ENCODE assay signal across 8 cellular contexts in genomic region chr22:37952629-37953028, GRCh38. TPM values are rescaled to one million over a fixed set of nuclear protein-coding genes. Genes with fewer than 3 reads are reported as not detected.
DNase-seq lines count a peak whose midpoint lies in the region; ATAC-seq and TF ChIP-seq lines count a peak whose summit lies in the region.
"Not testable (repeated sequence)": the region's sequence is repeated elsewhere in the genome, so short reads cannot be mapped to it uniquely, and the experiment has no call there.
"Had no signal": no experiment of that assay in that cellular context is flagged by ENCODE, and none has a peak within 500 bp of the region (broad histone marks: within the 10 kb centered on the region; RNA-seq: fewer than 3 reads in every experiment).

No MANE protein-coding gene starts in this region.

- intact Hi-C loops in PC-3 (cut with micrococcal nuclease) = not testable (repeated sequence)

- peak overlapping the region; percentile 94 for H2AFZ ChIP-seq in PC-3 (ENCODE audit: low read length)

- H3K27ac Mint-ChIP-seq in activated T-helper 17 cell treated with anti-CD3 and anti-CD28 coated beads, Interleukin-2, amount 50 U/mL, for 72 hours = peak overlapping the region; percentile 94

- BruUV-seq in PC-3 (replicated peaks; lab: Mats Ljungman, UMichigan) = not testable (repeated sequence)

- not testable (repeated sequence) for DNase-seq in GM12864 (ENCODE audit: low read depth); PC-3; right atrium auricular region (ENCODE audit: low spot score)

- not testable (repeated sequence) for H3F3A ChIP-seq in PC-3 (ENCODE audit: low read length, unreplicated experiment)

- not testable (repeated sequence) for TF ChIP-seq CTCF in GM12864 (IDR thresholded peaks at IDR 0.05; ENCODE audit: low read depth, low read length, missing control alignments); PC-3 (conservative IDR thresholded peaks at IDR 0.05; ENCODE audit: low read depth, low read length); right atrium auricular region (IDR thresholded peaks at IDR 0.05)

- H3K4me2 ChIP-seq in PC-3 (ENCODE audit: low read length) (peak overlapping the region; percentile 95), skeletal muscle satellite cell (ENCODE audit: low read length) (peak overlapping the region; percentile 99)

- H3K79me2 ChIP-seq in PC-3 (ENCODE audit: low read length) = peaks cover 21% of the 10 kb centered on the region

- peak overlapping the region; percentile 96 for H3K9ac ChIP-seq in PC-3 (ENCODE audit: low read length)
- H3K9ac ChIP-seq in duodenal mucosa (ENCODE audit: low read depth in 1 of 2, low read length in 2 of 2) = peak overlapping the region in 1 of 2 donors; percentile 93
- peak overlapping the region; percentile 96 for H3K9ac ChIP-seq in skeletal muscle satellite cell (ENCODE audit: low read depth, low read length)

- not testable (repeated sequence) for H3K36me3 ChIP-seq in PC-3 (ENCODE audit: low read depth, low read length)
- H3K36me3 ChIP-seq in duodenal mucosa (ENCODE audit: control insufficient read depth in 1 of 2, insufficient read depth in 2 of 2, low read length in 2 of 2) (peaks cover 11 to 12% of the 10 kb centered on the region in 2 donors), right atrium auricular region (peaks cover 13% of the 10 kb centered on the region), muscle layer of duodenum (ENCODE audit: control insufficient read depth in 1 of 2, insufficient read depth in 2 of 2, low read length in 2 of 2) (peaks cover 11 to 13% of the 10 kb centered on the region in 2 donors), skeletal muscle satellite cell (ENCODE audit: insufficient read depth, low read length) (peaks cover 12% of the 10 kb centered on the region)

- H3K27me3 Mint-ChIP-seq in activated T-helper 17 cell treated with anti-CD3 and anti-CD28 coated beads, Interleukin-2, amount 50 U/mL, for 72 hours = not testable (repeated sequence)

- not testable (repeated sequence) for H3K9me2 ChIP-seq in PC-3 (replicated peaks; ENCODE audit: low read length)

- H3K4me3 Mint-ChIP-seq in activated T-helper 17 cell treated with anti-CD3 and anti-CD28 coated beads, Interleukin-2, amount 50 U/mL, for 72 hours = peak overlapping the region; percentile 89

- peaks cover 10% of the 10 kb centered on the region for H3K4me1 Mint-ChIP-seq in activated T-helper 17 cell treated with anti-CD3 and anti-CD28 coated beads, Interleukin-2, amount 50 U/mL, for 72 hours

- H3K9me3 ChIP-seq in PC-3 (ENCODE audit: low read length); duodenal mucosa (ENCODE audit: control insufficient read depth in 1 of 2, low read length in 2 of 2); right atrium auricular region; muscle layer of duodenum (ENCODE audit: control insufficient read depth in 1 of 2, low read length in 2 of 2); skeletal muscle satellite cell (replicated peaks; ENCODE audit: low read length): not testable (repeated sequence)

- POLR2A ChIA-PET in PC-3 (lab: Charles Lee; ENCODE audit: unreplicated experiment) = interaction anchor here (0.7 kb wide), 1 partner anchor 9 kb away, joined by 3 read pairs; no protein-coding TSS in a partner anchor

- ATAC-seq in PC-3 = peak; percentile 8; the same call in 1 of the 2 replicates
- ATAC-seq in activated T-helper 17 cell treated with anti-CD3 and anti-CD28 coated beads, Interleukin-2, amount 50 U/mL, for 72 hours (replicated peaks) = not testable (repeated sequence)

- not testable (repeated sequence) for H4K20me1 ChIP-seq in PC-3 (ENCODE audit: low read length)

- H3K27me3 ChIP-seq in PC-3 (ENCODE audit: low read length); duodenal mucosa (ENCODE audit: control insufficient read depth in 1 of 2, insufficient read depth in 2 of 2, low read length in 2 of 2); right atrium auricular region; muscle layer of duodenum (ENCODE audit: low read depth, low read length); skeletal muscle satellite cell (ENCODE audit: control insufficient read depth, insufficient read depth, low read length): not testable (repeated sequence)

- H3K4me1 ChIP-seq in PC-3 (ENCODE audit: insufficient read depth, low read length) = not testable (repeated sequence)
- H3K4me1 ChIP-seq in duodenal mucosa (ENCODE audit: control insufficient read depth in 1 of 2, insufficient read depth in 2 of 2, low read length in 2 of 2) = peaks cover 18 to 21% of the 10 kb centered on the region in 2 donors
- H3K4me1 ChIP-seq in right atrium auricular region = peaks cover 0 to 21% of the 10 kb centered on the region in 2 donors
- H3K4me1 ChIP-seq in muscle layer of duodenum (ENCODE audit: control insufficient read depth in 1 of 2, insufficient read depth in 2 of 2, low read length in 2 of 2) = peaks cover 5 to 18% of the 10 kb centered on the region in 2 donors
- peaks cover 15% of the 10 kb centered on the region for H3K4me1 ChIP-seq in skeletal muscle satellite cell (ENCODE audit: control insufficient read depth, insufficient read depth, low read length)

- H3K4me3 ChIP-seq in GM12864 (ENCODE audit: low read depth, low read length) = peak overlapping the region; percentile 81
- peak overlapping the region; percentile 96 for H3K4me3 ChIP-seq in PC-3 (ENCODE audit: low read length)
- peak overlapping the region; percentile 93 to 99 for H3K4me3 ChIP-seq in duodenal mucosa (ENCODE audit: low read depth in 1 of 2, low read length in 2 of 2)
- peak overlapping the region; percentile 91 for H3K4me3 ChIP-seq in right atrium auricular region
- peak overlapping the region; percentile 95 to 100 for H3K4me3 ChIP-seq in muscle layer of duodenum (ENCODE audit: low read depth in 1 of 2, low read length in 2 of 2)
- H3K4me3 ChIP-seq in skeletal muscle satellite cell (ENCODE audit: low read length) = peak overlapping the region; percentile 97

- CTCF ChIA-PET in PC-3 (lab: Charles Lee) = not testable (repeated sequence)

- H3K36me3 Mint-ChIP-seq in activated T-helper 17 cell treated with anti-CD3 and anti-CD28 coated beads, Interleukin-2, amount 50 U/mL, for 72 hours (ENCODE audit: low read depth) = peaks cover 36% of the 10 kb centered on the region

- H3K27ac ChIP-seq in PC-3 (ENCODE audit: low read length); duodenal mucosa (ENCODE audit: low read depth, low read length); right atrium auricular region; muscle layer of duodenum (ENCODE audit: low read length): not testable (repeated sequence)

- not testable (repeated sequence) for H3K9me3 Mint-ChIP-seq in activated T-helper 17 cell treated with anti-CD3 and anti-CD28 coated beads, Interleukin-2, amount 50 U/mL, for 72 hours

RNA-seq across cellular contexts. Expression of gene C22orf23, which starts 0.8 kb away (rescaled TPM):
- 0.52 and 0.69 TPM in 2 replicates for total RNA-seq in PC-3 (2014; rRNA removed)
- total RNA-seq in activated T-helper 17 cell treated with anti-CD3 and anti-CD28 coated beads, Interleukin-2, amount 50 U/mL, for 72 hours = under 1 TPM in 1 of 2 donors, not detected in 1; 0.84 TPM
- total RNA-seq in right atrium auricular region = under 1 TPM in 1 of 2 donors, not detected in 1; 0.39 TPM
- 0.25 and 1.5 TPM in 2 replicates for total RNA-seq in skeletal muscle satellite cell (2012; rRNA removed)

RNA-seq across cellular contexts. Expression of gene POLR2F, which starts 0.9 kb away (rescaled TPM):
- total RNA-seq in PC-3 (2014; rRNA removed) (177 and 238 TPM in 2 replicates), right atrium auricular region (10 to 100 TPM; 53.2 to 62.1 TPM)
- total RNA-seq in activated T-helper 17 cell treated with anti-CD3 and anti-CD28 coated beads, Interleukin-2, amount 50 U/mL, for 72 hours = 10 to 100 TPM; 48.1 to 95.1 TPM
- total RNA-seq in skeletal muscle satellite cell (2012; rRNA removed) = 57.3 and 64.2 TPM in 2 replicates

RNA-seq across cellular contexts. Expression of gene SOX10, which starts 31.7 kb away (rescaled TPM):
- total RNA-seq in PC-3 (2014; rRNA removed) (1.1 TPM in 1 of 2 replicates, not detected in the other), right atrium auricular region (1 to 10 TPM; 1.5 to 7.0 TPM)
- not detected for total RNA-seq in activated T-helper 17 cell treated with anti-CD3 and anti-CD28 coated beads, Interleukin-2, amount 50 U/mL, for 72 hours
- not detected in 2 replicates for total RNA-seq in skeletal muscle satellite cell (2012; rRNA removed)
- total RNA-seq: LHCN-M2 had no signal

RNA-seq across cellular contexts. Expression of gene MICALL1, which starts 46.5 kb away (rescaled TPM):
- 20.1 and 29.9 TPM in 2 replicates for total RNA-seq in PC-3 (2014; rRNA removed)
- total RNA-seq in activated T-helper 17 cell treated with anti-CD3 and anti-CD28 coated beads, Interleukin-2, amount 50 U/mL, for 72 hours = 10 to 100 TPM; 10.3 to 15.9 TPM
- total RNA-seq in right atrium auricular region = 10 to 100 TPM; 16.9 TPM
- total RNA-seq in skeletal muscle satellite cell (2012; rRNA removed) = 28.4 and 36.7 TPM in 2 replicates
